ENCODE assay signal across 13 cellular contexts in genomic region chr11:78200553-78200952, GRCh38. TPM values are rescaled to one million over a fixed set of nuclear protein-coding genes. Genes with fewer than 3 reads are reported as not detected.
DNase-seq lines count a peak whose midpoint lies in the region; ATAC-seq and TF ChIP-seq lines count a peak whose summit lies in the region.
"Had no signal": no experiment of that assay in that cellular context is flagged by ENCODE, and none has a peak within 500 bp of the region (broad histone marks: within the 10 kb centered on the region; RNA-seq: fewer than 3 reads in every experiment).

No MANE protein-coding gene starts in this region.

- no peak overlapping the region for H3K27ac Mint-ChIP-seq in natural killer cell treated with Interleukin-12 subunit alpha and Interleukin-12 subunit beta and Interleukin-15 and Interleukin-18, amount 100 ng/mL, for 72 hours
- H3K27ac Mint-ChIP-seq in natural killer cell (peak overlapping the region in 1 of 2 donors; percentile 29), T-helper 17 cell (peak overlapping the region; percentile 100)
- peak overlapping the region; percentile 85 to 99 (median 97) for H3K27ac Mint-ChIP-seq in naive thymus-derived CD8-positive, alpha-beta T cell
- H3K27ac Mint-ChIP-seq: B cell had no signal

- no peaks in the 10 kb centered on the region for H3K9me3 Mint-ChIP-seq in natural killer cell treated with Interleukin-12 subunit alpha and Interleukin-12 subunit beta and Interleukin-15 and Interleukin-18, amount 100 ng/mL, for 72 hours
- no peaks in the 10 kb centered on the region for H3K9me3 Mint-ChIP-seq in natural killer cell
- no peaks in the 10 kb centered on the region for H3K9me3 Mint-ChIP-seq in naive thymus-derived CD8-positive, alpha-beta T cell

- no peaks in the 10 kb centered on the region for H3K36me3 Mint-ChIP-seq in natural killer cell treated with Interleukin-12 subunit alpha and Interleukin-12 subunit beta and Interleukin-15 and Interleukin-18, amount 100 ng/mL, for 72 hours
- no peaks in the 10 kb centered on the region for H3K36me3 Mint-ChIP-seq in natural killer cell
- H3K36me3 Mint-ChIP-seq in T-helper 17 cell (ENCODE audit: low read depth): no peaks in the 10 kb centered on the region
- peaks cover 0 to 6% (median 5%) of the 10 kb centered on the region in 3 donors for H3K36me3 Mint-ChIP-seq in naive thymus-derived CD8-positive, alpha-beta T cell

- POLR2A ChIA-PET in naive thymus-derived CD8-positive, alpha-beta T cell (lab: Charles Lee): interaction anchor here (5.4 kb wide), 1 partner anchor 11 kb away, joined by 63 read pairs; the partner anchor contains the start of genes KCTD21 and USP35

- intact Hi-C loops in natural killer cell (cut with micrococcal nuclease): no loop called here

- peaks cover 23 to 32% of the 10 kb centered on the region in 2 donors for H3K4me1 Mint-ChIP-seq in natural killer cell treated with Interleukin-12 subunit alpha and Interleukin-12 subunit beta and Interleukin-15 and Interleukin-18, amount 100 ng/mL, for 72 hours (ENCODE audit: low read depth in 2 of 2)
- H3K4me1 Mint-ChIP-seq in natural killer cell (peaks cover 16 to 19% of the 10 kb centered on the region in 2 donors), T-helper 17 cell (peaks cover 29% of the 10 kb centered on the region)
- peaks cover 25 to 55% (median 49%) of the 10 kb centered on the region in 4 donors for H3K4me1 Mint-ChIP-seq in naive thymus-derived CD8-positive, alpha-beta T cell

- H3K9me3 ChIP-seq in T-helper 17 cell (ENCODE audit: control insufficient read depth, low read length, poor library complexity, severe bottlenecking): no peaks in the 10 kb centered on the region

- peak; percentile 34 for DNase-seq in natural killer cell treated with Interleukin-12 subunit alpha and Interleukin-12 subunit beta and Interleukin-15 and Interleukin-18, amount 100 ng/mL, for 72 hours (ENCODE audit: low spot score)
- DNase-seq in natural killer cell (no peak), T-helper 17 cell (no peak), EL (no peak)
- DNase-seq in naive thymus-derived CD8-positive, alpha-beta T cell: no peak
- DNase-seq in stimulated activated CD8-positive, alpha-beta memory T cell treated with anti-CD3 and anti-CD28 coated beads, Interleukin-4, amount 100 ng/mL, for 48 hours: no peak
- DNase-seq: DMS153, HCEC 1CT, Kasumi-1, NCI-H187 treated with DMSO at 0.1 percent for 48 hours, NCI-H446 had no signal

- no peak overlapping the region for H3K4me3 Mint-ChIP-seq in natural killer cell treated with Interleukin-12 subunit alpha and Interleukin-12 subunit beta and Interleukin-15 and Interleukin-18, amount 100 ng/mL, for 72 hours
- H3K4me3 Mint-ChIP-seq in natural killer cell (no peak overlapping the region), T-helper 17 cell (no peak overlapping the region)
- no peak overlapping the region for H3K4me3 Mint-ChIP-seq in naive thymus-derived CD8-positive, alpha-beta T cell
- H3K4me3 Mint-ChIP-seq: B cell had no signal

- H3K27me3 Mint-ChIP-seq in natural killer cell treated with Interleukin-12 subunit alpha and Interleukin-12 subunit beta and Interleukin-15 and Interleukin-18, amount 100 ng/mL, for 72 hours: no peaks in the 10 kb centered on the region
- H3K27me3 Mint-ChIP-seq in natural killer cell (ENCODE audit: low read depth in 2 of 2): no peaks in the 10 kb centered on the region
- H3K27me3 Mint-ChIP-seq in T-helper 17 cell: no peaks in the 10 kb centered on the region
- H3K27me3 Mint-ChIP-seq in naive thymus-derived CD8-positive, alpha-beta T cell: no peaks in the 10 kb centered on the region
- H3K27me3 Mint-ChIP-seq: B cell had no signal

- TF ChIP-seq CTCF in natural killer cell (IDR thresholded peaks at IDR 0.05): no peak

- no peak for ATAC-seq in natural killer cell treated with Interleukin-12 subunit alpha and Interleukin-12 subunit beta and Interleukin-15 and Interleukin-18, amount 100 ng/mL, for 72 hours
- ATAC-seq in natural killer cell (no peak), T-helper 17 cell (no peak), HG02798 (IDR thresholded peaks at IDR 0.05; ENCODE audit: poor library complexity, unreplicated experiment) (no peak)
- no peak for ATAC-seq in naive thymus-derived CD8-positive, alpha-beta T cell

RNA-seq across cellular contexts. Expression of gene USP35, which starts 11.8 kb away (rescaled TPM):
- 1 to 10 TPM; 7.2 to 7.9 TPM for total RNA-seq in natural killer cell treated with Interleukin-12 subunit alpha and Interleukin-12 subunit beta and Interleukin-15 and Interleukin-18, amount 100 ng/mL, for 72 hours
- 1 to 10 TPM; 6.1 to 8.5 (median 8.1) TPM for total RNA-seq in natural killer cell
- 10 to 100 TPM; 10.5 to 13.4 TPM for total RNA-seq in T-helper 17 cell
- total RNA-seq in naive thymus-derived CD8-positive, alpha-beta T cell: 10 to 100 TPM; 11.4 to 12.4 TPM
- polyA plus RNA-seq in naive thymus-derived CD8-positive, alpha-beta T cell: 1 to 10 TPM in 2 of 3 donors, under 1 TPM in 1; 0.76 to 1.5 (median 1.5) TPM

RNA-seq across cellular contexts. Expression of gene KCTD21, which starts 12.1 kb away (rescaled TPM):
- 1 to 10 TPM; 3.6 to 9.4 TPM for total RNA-seq in natural killer cell treated with Interleukin-12 subunit alpha and Interleukin-12 subunit beta and Interleukin-15 and Interleukin-18, amount 100 ng/mL, for 72 hours
- total RNA-seq in natural killer cell (1 to 10 TPM; 1.7 to 2.7 (median 2.2) TPM), T-helper 17 cell (1 to 10 TPM; 2.4 to 4.0 TPM)
- 1 to 10 TPM; 5.1 to 6.1 TPM for total RNA-seq in naive thymus-derived CD8-positive, alpha-beta T cell
- polyA plus RNA-seq in naive thymus-derived CD8-positive, alpha-beta T cell: 1 to 10 TPM in 1 of 3 donors, under 1 TPM in 2; 0.08 to 2.5 (median 0.94) TPM

Comparison
In these comparisons a context has a peak if more than half of its experiments do, and no peak if none do; other contexts are left out.
1. H3K27ac Mint-ChIP-seq: peak in T-helper 17 cell (single experiment) and naive thymus-derived CD8-positive, alpha-beta T cell (10 of 10); none in natural killer cell treated with Interleukin-12 subunit alpha and Interleukin-12 subunit beta and Interleukin-15 and Interleukin-18, amount 100 ng/mL, for 72 hours (0 of 2).